Comparison of ENCODE assay signal across 2 cellular contexts in the genomic region with DNA sequence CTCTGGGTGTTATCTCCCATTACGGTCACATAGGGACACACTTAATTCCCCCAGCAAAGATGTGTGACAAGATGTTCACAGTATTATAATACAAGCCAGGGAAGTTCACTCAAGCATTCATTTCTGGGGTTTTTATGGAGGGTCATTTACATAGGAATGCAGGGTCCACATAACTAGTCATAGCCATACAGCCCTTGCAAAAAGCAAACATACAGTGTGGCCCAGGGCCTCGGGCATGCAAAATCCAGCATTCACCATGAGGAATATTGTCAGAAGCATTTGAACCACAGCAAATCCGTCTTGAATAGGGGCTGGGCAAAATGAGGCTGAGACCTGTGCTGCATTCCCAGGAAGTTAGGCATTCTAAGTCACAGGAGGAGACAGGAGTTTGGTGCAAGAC.
TF ChIP-seq lines count a peak whose summit lies in the region.

No MANE protein-coding gene starts in this region.

TF ChIP-seq in HepG2, 621 proteins besides CTCF, POLR2A, EP300 and RAD21:
- no peak for TF ChIP-seq NR2C2 (CRISPR knock-in tag; IDR thresholded peaks at IDR 0.05; ENCODE audit: borderline replicate concordance)
- TF ChIP-seq PHF5A (CRISPR knock-in tag; IDR thresholded peaks at IDR 0.05; ENCODE audit: low read depth, unreplicated experiment): no peak
- TF ChIP-seq ZNF629 (CRISPR knock-in tag; conservative IDR thresholded peaks at IDR 0.05): no peak
- TF ChIP-seq RELA (CRISPR knock-in tag; IDR thresholded peaks at IDR 0.05): no peak
- no peak for TF ChIP-seq SNAPC5 (CRISPR knock-in tag; IDR thresholded peaks at IDR 0.05; ENCODE audit: borderline replicate concordance)
- TF ChIP-seq, protein P1, sequence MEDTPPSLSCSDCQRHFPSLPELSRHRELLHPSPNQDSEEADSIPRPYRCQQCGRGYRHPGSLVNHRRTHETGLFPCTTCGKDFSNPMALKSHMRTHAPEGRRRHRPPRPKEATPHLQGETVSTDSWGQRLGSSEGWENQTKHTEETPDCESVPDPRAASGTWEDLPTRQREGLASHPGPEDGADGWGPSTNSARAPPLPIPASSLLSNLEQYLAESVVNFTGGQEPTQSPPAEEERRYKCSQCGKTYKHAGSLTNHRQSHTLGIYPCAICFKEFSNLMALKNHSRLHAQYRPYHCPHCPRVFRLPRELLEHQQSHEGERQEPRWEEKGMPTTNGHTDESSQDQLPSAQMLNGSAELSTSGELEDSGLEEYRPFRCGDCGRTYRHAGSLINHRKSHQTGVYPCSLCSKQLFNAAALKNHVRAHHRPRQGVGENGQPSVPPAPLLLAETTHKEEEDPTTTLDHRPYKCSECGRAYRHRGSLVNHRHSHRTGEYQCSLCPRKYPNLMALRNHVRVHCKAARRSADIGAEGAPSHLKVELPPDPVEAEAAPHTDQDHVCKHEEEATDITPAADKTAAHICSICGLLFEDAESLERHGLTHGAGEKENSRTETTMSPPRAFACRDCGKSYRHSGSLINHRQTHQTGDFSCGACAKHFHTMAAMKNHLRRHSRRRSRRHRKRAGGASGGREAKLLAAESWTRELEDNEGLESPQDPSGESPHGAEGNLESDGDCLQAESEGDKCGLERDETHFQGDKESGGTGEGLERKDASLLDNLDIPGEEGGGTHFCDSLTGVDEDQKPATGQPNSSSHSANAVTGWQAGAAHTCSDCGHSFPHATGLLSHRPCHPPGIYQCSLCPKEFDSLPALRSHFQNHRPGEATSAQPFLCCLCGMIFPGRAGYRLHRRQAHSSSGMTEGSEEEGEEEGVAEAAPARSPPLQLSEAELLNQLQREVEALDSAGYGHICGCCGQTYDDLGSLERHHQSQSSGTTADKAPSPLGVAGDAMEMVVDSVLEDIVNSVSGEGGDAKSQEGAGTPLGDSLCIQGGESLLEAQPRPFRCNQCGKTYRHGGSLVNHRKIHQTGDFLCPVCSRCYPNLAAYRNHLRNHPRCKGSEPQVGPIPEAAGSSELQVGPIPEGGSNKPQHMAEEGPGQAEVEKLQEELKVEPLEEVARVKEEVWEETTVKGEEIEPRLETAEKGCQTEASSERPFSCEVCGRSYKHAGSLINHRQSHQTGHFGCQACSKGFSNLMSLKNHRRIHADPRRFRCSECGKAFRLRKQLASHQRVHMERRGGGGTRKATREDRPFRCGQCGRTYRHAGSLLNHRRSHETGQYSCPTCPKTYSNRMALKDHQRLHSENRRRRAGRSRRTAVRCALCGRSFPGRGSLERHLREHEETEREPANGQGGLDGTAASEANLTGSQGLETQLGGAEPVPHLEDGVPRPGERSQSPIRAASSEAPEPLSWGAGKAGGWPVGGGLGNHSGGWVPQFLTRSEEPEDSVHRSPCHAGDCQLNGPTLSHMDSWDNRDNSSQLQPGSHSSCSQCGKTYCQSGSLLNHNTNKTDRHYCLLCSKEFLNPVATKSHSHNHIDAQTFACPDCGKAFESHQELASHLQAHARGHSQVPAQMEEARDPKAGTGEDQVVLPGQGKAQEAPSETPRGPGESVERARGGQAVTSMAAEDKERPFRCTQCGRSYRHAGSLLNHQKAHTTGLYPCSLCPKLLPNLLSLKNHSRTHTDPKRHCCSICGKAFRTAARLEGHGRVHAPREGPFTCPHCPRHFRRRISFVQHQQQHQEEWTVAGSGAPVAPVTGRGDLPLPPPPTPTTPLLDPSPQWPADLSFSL (CRISPR knock-in tag; IDR thresholded peaks at IDR 0.05): no peak
- no peak for TF ChIP-seq ZSCAN21 (CRISPR knock-in tag; IDR thresholded peaks at IDR 0.05; ENCODE audit: borderline replicate concordance)

TF ChIP-seq in WTC11, 78 proteins besides CTCF, POLR2A, EP300 and RAD21:
- TF ChIP-seq EMX1 (CRISPR knock-in tag; IDR thresholded peaks at IDR 0.05) (no peak), NFATC4 (CRISPR knock-in tag; IDR thresholded peaks at IDR 0.05) (no peak), FOXP4 (CRISPR knock-in tag; IDR thresholded peaks at IDR 0.05) (no peak), ZNF232 (CRISPR knock-in tag; IDR thresholded peaks at IDR 0.05) (no peak), ZNF396 (CRISPR knock-in tag; IDR thresholded peaks at IDR 0.05; ENCODE audit: borderline replicate concordance) (no peak), GRHL2 (CRISPR knock-in tag; IDR thresholded peaks at IDR 0.05; ENCODE audit: insufficient replicate concordance, severe bottlenecking) (no peak), JUN (CRISPR knock-in tag; IDR thresholded peaks at IDR 0.05) (no peak), ZNF423 (CRISPR knock-in tag; IDR thresholded peaks at IDR 0.05) (no peak), E2F4 (CRISPR knock-in tag; IDR thresholded peaks at IDR 0.05; ENCODE audit: borderline replicate concordance, low read depth) (no peak), RORB (CRISPR knock-in tag; IDR thresholded peaks at IDR 0.05) (no peak), ZNF138 (CRISPR knock-in tag; conservative IDR thresholded peaks at IDR 0.05) (no peak), SOX15 (CRISPR knock-in tag; IDR thresholded peaks at IDR 0.05) (no peak), ZNF263 (CRISPR knock-in tag; IDR thresholded peaks at IDR 0.05; ENCODE audit: low read depth) (no peak), NR3C1 (CRISPR knock-in tag; conservative IDR thresholded peaks at IDR 0.05; ENCODE audit: low read depth) (no peak), USF2 (CRISPR knock-in tag; IDR thresholded peaks at IDR 0.05) (no peak)
